8 cellular contexts compared by ENCODE assay signal in the genomic region with DNA sequence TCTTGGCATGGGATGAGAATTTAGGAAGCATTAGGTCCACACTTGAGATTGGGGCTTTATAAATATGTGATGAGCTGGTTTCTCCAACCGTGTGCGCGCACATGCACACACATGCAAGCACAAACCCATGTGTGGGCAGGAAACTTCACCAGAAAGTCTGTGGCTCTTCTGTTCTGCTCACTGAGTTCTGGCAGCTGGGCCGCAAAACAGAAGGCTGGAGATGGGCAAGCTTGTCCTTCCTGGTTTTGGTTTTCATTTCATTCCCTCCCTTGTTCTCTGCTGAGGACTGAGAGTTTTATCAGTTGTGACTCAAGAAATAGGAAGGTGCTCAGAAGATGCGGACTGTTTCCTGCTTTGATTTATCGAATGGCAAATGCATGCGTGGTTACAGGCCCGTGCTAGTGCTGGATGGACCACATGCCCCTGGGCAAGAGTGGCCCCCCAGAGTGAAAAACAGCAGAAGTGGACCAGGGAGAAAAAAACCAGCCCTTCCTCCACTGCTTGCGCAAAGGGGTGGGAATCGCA. TPM values are rescaled to one million over a fixed set of nuclear protein-coding genes. Genes with fewer than 3 reads are reported as not detected.
DNase-seq lines count a peak whose midpoint lies in the region; ATAC-seq, FAIRE-seq and TF ChIP-seq lines count a peak whose summit lies in the region.

No MANE protein-coding gene starts in this region.

- peaks cover 10% of the 10 kb centered on the region for H4K20me1 ChIP-seq in keratinocyte (ENCODE audit: control insufficient read depth, extremely low read depth, insufficient read depth, low read length)

- H3K4me3 ChIP-seq in keratinocyte (ENCODE audit: control insufficient read depth in 2 of 3, extremely low read depth in 1 of 3, insufficient read depth in 2 of 3, low read depth in 1 of 3, low read length in 3 of 3), result peak overlapping the region in 1 of 3 experiments; percentile 7
- no peak overlapping the region for H3K4me3 ChIP-seq in thymus (ENCODE audit: low read length)

- peaks cover 12% of the 10 kb centered on the region for H3K9me1 ChIP-seq in keratinocyte (ENCODE audit: control insufficient read depth, extremely low read depth, insufficient read depth, low read length)

- H3K79me2 ChIP-seq in keratinocyte (ENCODE audit: control insufficient read depth, insufficient read depth, low read length), result peaks cover 81% of the 10 kb centered on the region

- H3K9me3 Mint-ChIP-seq in activated CD8-positive, alpha-beta T cell treated with anti-CD3 and anti-CD28 coated beads for 36 hours, result no peaks in the 10 kb centered on the region

- H3K27ac Mint-ChIP-seq in activated CD8-positive, alpha-beta T cell treated with anti-CD3 and anti-CD28 coated beads for 36 hours, result peak overlapping the region; percentile 90

- H3K4me2 ChIP-seq in keratinocyte (ENCODE audit: control insufficient read depth, extremely low read depth, insufficient read depth, low read depth, low read length), result peak overlapping the region; percentile 65

- TF ChIP-seq CTCF in activated CD8-positive, alpha-beta T cell treated with anti-CD3 and anti-CD28 coated beads for 36 hours (IDR thresholded peaks at IDR 0.05), result no peak
- no peak for TF ChIP-seq CTCF in keratinocyte (optimal IDR thresholded peaks at IDR 0.05 in 1 of 3, IDR thresholded peaks at IDR 0.05 in 1 of 3, conservative IDR thresholded peaks at IDR 0.05 in 1 of 3; ENCODE audit: extremely low read depth in 1 of 3, insufficient read depth in 2 of 3, low read length in 3 of 3)

- H3K4me3 Mint-ChIP-seq in activated CD8-positive, alpha-beta T cell treated with anti-CD3 and anti-CD28 coated beads for 36 hours, result peak overlapping the region; percentile 42

- CTCF ChIA-PET in activated CD8-positive, alpha-beta T cell treated with anti-CD3 and anti-CD28 coated beads for 36 hours (lab: Charles Lee), result interaction anchor here (0.9 to 2.4 kb wide), 7 partner anchors 10 to 167 kb away, joined by 3 to 16 read pairs (median 3); a partner anchor contains a TSS

- H3K36me3 ChIP-seq in keratinocyte (ENCODE audit: control insufficient read depth in 2 of 2, extremely low read depth in 1 of 2, insufficient read depth in 2 of 2, low read length in 2 of 2) (peaks cover 5 to 17% of the 10 kb centered on the region in 2 experiments), thymus (ENCODE audit: control insufficient read depth, insufficient read depth) (no peaks in the 10 kb centered on the region)

- H3K27me3 ChIP-seq in keratinocyte (ENCODE audit: control insufficient read depth, extremely low read depth, insufficient read depth, low read length) (no peaks in the 10 kb centered on the region), thymus (ENCODE audit: control insufficient read depth, insufficient read depth) (no peaks in the 10 kb centered on the region)

- POLR2A ChIA-PET in activated CD8-positive, alpha-beta T cell treated with anti-CD3 and anti-CD28 coated beads for 36 hours (lab: Charles Lee), result interaction anchor here (0.7 to 11.5 kb wide), 8 partner anchors 12 to 343 kb away, joined by 3 to 151 read pairs (median 4); a partner anchor contains a TSS

- 43% methylated on average over 10 of the region's 10 CpGs for WGBS in thymus

- FAIRE-seq in keratinocyte (lab: Jason Lieb, UNC), result peak; percentile 90

- peak overlapping the region; percentile 55 for H3K27ac ChIP-seq in keratinocyte (ENCODE audit: control insufficient read depth, insufficient read depth, low read length)
- H3K27ac ChIP-seq in thymus (ENCODE audit: low read depth), result peak overlapping the region; percentile 78

- H3K27me3 Mint-ChIP-seq in activated CD8-positive, alpha-beta T cell treated with anti-CD3 and anti-CD28 coated beads for 36 hours, result no peaks in the 10 kb centered on the region

- H2AFZ ChIP-seq in keratinocyte (ENCODE audit: control insufficient read depth, low read length), result peak overlapping the region; percentile 29

- H3K9ac ChIP-seq in keratinocyte (ENCODE audit: control insufficient read depth, extremely low read depth, insufficient read depth, low read length), result peak overlapping the region; percentile 36

- peaks cover 52% of the 10 kb centered on the region for H3K4me1 ChIP-seq in keratinocyte (ENCODE audit: control insufficient read depth, extremely low read depth, insufficient read depth, low read length)
- H3K4me1 ChIP-seq in thymus (ENCODE audit: control insufficient read depth, insufficient read depth, low read length), result peaks cover 5% of the 10 kb centered on the region

- dilution Hi-C loops in keratinocyte (cut with MboI; ENCODE audit: extremely low pct_ligation_motif_present, low sequenced_read_pairs), result no loop called here

- peaks cover 55% of the 10 kb centered on the region for H3K36me3 Mint-ChIP-seq in activated CD8-positive, alpha-beta T cell treated with anti-CD3 and anti-CD28 coated beads for 36 hours (ENCODE audit: low read depth)

- no peak for DNase-seq in activated CD4-positive, CD25-positive, alpha-beta regulatory T cell treated with anti-CD3 and anti-CD28 coated beads, Interleukin-2, amount 50 U/mL, for 72 hours
- DNase-seq in activated CD8-positive, alpha-beta T cell treated with anti-CD3 and anti-CD28 coated beads for 36 hours, result peak; percentile 76
- no peak for DNase-seq in keratinocyte (ENCODE audit: low read depth, low spot score)
- DNase-seq in NCI-H69 (lab: John Stamatoyannopoulos, UW), result no peak
- no peak for DNase-seq in NCI-H187 (lab: John Stamatoyannopoulos, UW)

- no peaks in the 10 kb centered on the region for H3K9me3 ChIP-seq in keratinocyte (ENCODE audit: control insufficient read depth, low read depth, low read length)
- H3K9me3 ChIP-seq in thymus (ENCODE audit: control insufficient read depth), result no peaks in the 10 kb centered on the region

- peaks cover 78% of the 10 kb centered on the region for H3K4me1 Mint-ChIP-seq in activated CD8-positive, alpha-beta T cell treated with anti-CD3 and anti-CD28 coated beads for 36 hours (ENCODE audit: low read depth)

- intact Hi-C loops in activated CD8-positive, alpha-beta T cell treated with anti-CD3 and anti-CD28 coated beads for 36 hours (cut with micrococcal nuclease), result no loop called here

- peak; percentile 37 to 40 for ATAC-seq in activated CD4-positive, CD25-positive, alpha-beta regulatory T cell treated with anti-CD3 and anti-CD28 coated beads, Interleukin-2, amount 50 U/mL, for 24 hours
- ATAC-seq in HG03095 (IDR thresholded peaks at IDR 0.05; ENCODE audit: unreplicated experiment), result peak; percentile 44
- peak; percentile 60 for ATAC-seq in activated CD8-positive, alpha-beta T cell treated with anti-CD3 and anti-CD28 coated beads for 36 hours

RNA-seq across cellular contexts. Expression of a gene that starts 14.1 kb away (rescaled TPM):
- 10 to 100 TPM; 31.6 to 31.9 TPM for total RNA-seq in activated CD8-positive, alpha-beta T cell treated with anti-CD3 and anti-CD28 coated beads for 36 hours
- polyA plus RNA-seq in keratinocyte (6.5 to 8.3 TPM (median 7.1 TPM) in 3 replicates), thymus (21.8 TPM)
- polyA plus RNA-seq in keratinocyte (2011; ENCODE audit: low read depth), result 2.8 TPM
- 3.2 and 4.9 TPM in 2 replicates for polyA plus RNA-seq in keratinocyte (2011; cell fraction: cytosol; rRNA removed)
- polyA plus RNA-seq in keratinocyte (2011; cell fraction: nucleus; rRNA removed), result 16.6 and 20.8 TPM in 2 replicates
- 3.3 and 5.9 TPM in 2 replicates for polyA plus RNA-seq in keratinocyte (2012; ENCODE audit: low replicate concordance)
- polyA minus RNA-seq in keratinocyte, result 5.0 to 7.3 TPM (median 6.0 TPM) in 3 replicates
- polyA minus RNA-seq in keratinocyte (2011; cell fraction: cytosol; rRNA and poly(A)+ RNA removed), result 2.5 TPM
- polyA minus RNA-seq in keratinocyte (2011; cell fraction: nucleus; rRNA and poly(A)+ RNA removed), result 7.8 and 10.7 TPM in 2 replicates

RNA-seq across cellular contexts. Expression of a gene that starts 40.8 kb away (rescaled TPM):
- total RNA-seq in activated CD8-positive, alpha-beta T cell treated with anti-CD3 and anti-CD28 coated beads for 36 hours, result under 1 TPM; 0.27 to 0.63 TPM
- polyA plus RNA-seq in keratinocyte (0.05 TPM in 1 of 3 replicates, not detected in the others), thymus (0.21 TPM)
- not detected for polyA plus RNA-seq in keratinocyte (2011; ENCODE audit: low read depth)
- polyA plus RNA-seq in keratinocyte (2011; cell fraction: cytosol; rRNA removed), result not detected in 2 replicates
- 0.07 TPM in 1 of 2 replicates, not detected in the other for polyA plus RNA-seq in keratinocyte (2011; cell fraction: nucleus; rRNA removed)
- not detected in 2 replicates for polyA plus RNA-seq in keratinocyte (2012; ENCODE audit: low replicate concordance)
- polyA minus RNA-seq in keratinocyte, result not detected in 3 replicates
- not detected for polyA minus RNA-seq in keratinocyte (2011; cell fraction: cytosol; rRNA and poly(A)+ RNA removed)
- polyA minus RNA-seq in keratinocyte (2011; cell fraction: nucleus; rRNA and poly(A)+ RNA removed), result not detected in 2 replicates
